Comparison of ENCODE assay signal across 34 cellular contexts in the genomic region with DNA sequence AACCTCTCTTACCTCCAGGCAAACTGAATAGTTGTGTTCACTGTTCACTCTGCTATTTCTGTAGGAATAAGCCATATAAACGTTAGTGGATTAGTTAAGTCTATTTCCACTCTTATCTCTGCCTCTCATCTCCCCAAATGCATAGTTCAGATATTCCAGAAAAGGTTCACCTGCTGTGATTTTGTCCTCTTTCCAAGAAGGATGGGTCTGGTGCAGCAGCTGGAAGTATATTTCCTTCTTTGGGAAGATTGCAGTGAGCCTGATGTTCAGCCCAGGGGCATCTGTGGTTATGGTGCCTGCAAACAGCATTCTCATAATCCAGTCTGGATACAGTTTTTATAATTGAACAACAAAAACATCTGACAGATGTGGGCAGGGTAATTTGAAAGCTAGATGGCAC.
"Had no signal": no experiment of that assay in that cellular context is flagged by ENCODE, and none has a peak within 500 bp of the region (broad histone marks: within the 10 kb centered on the region; RNA-seq: fewer than 3 reads in every experiment).

No MANE protein-coding gene starts in this region.

- DNase-seq: activated CD4-positive, alpha-beta memory T cell treated with anti-CD3 and anti-CD28 coated beads, Interleukin-2, amount 10 ng/mL, durations not matched to agents 7 days and 5 days; activated CD4-positive, alpha-beta T cell treated with anti-CD3 and anti-CD28 coated beads for 1 hour; activated CD4-positive, alpha-beta T cell treated with anti-CD3 and anti-CD28 coated beads for 48 hours; activated CD4-positive, CD25-positive, alpha-beta regulatory T cell; activated CD8-positive, alpha-beta memory T cell treated with anti-CD3 and anti-CD28 coated beads for 24 hours; activated CD8-positive, alpha-beta memory T cell treated with anti-CD3 and anti-CD28 coated beads, Interleukin-2, amount 10 ng/mL, durations not matched to agents 7 days and 5 days; activated CD8-positive, alpha-beta memory T cell treated with anti-CD3 and anti-CD28 coated beads, Interleukin-2, amount 50 U/mL, for 48 hours; activated effector memory CD4-positive, alpha-beta T cell treated with Interleukin-2 at 50 U/mL for 16 hours; activated naive CD4-positive, alpha-beta T cell treated with anti-CD3 and anti-CD28 coated beads, Interleukin-2, amount 10 ng/mL, durations not matched to agents 7 days and 5 days; activated naive CD8-positive, alpha-beta T cell treated with anti-CD3 and anti-CD28 coated beads, Interleukin-2, amount 50 U/mL, for 24 hours; activated T-cell treated with anti-CD3 and anti-CD28 coated beads, Interleukin-2, amount 50 U/mL, for 48 hours; anterior cingulate cortex; brain microvascular endothelial cell; central memory CD4-positive, alpha-beta T cell; NCI-H1092 treated with DMSO at 0.1 percent for 48 hours; NCI-H1694 treated with DMSO at 0.1 percent for 48 hours; NCI-H2029; NCI-H2227 treated with DMSO at 0.1 percent for 48 hours; NCI-H446; NCI-H510A treated with DMSO at 0.1 percent for 48 hours; NCI-H526 treated with DMSO at 0.1 percent for 48 hours; NCI-H82; NK-92 treated with Interleukin-12 subunit alpha and Interleukin-12 subunit beta, amount 100 ng/mL, for 24 hours; PC-3; Peyer's patch; RPMI8226; SHP77 treated with DMSO at 0.1 percent for 48 hours; SW 1271; T-helper 1 cell; T-helper 2 cell; T-helper 9 cell had no signal

- H3K36me3 ChIP-seq: brain microvascular endothelial cell, Peyer's patch, SJSA1, WERI-Rb-1 had no signal

- H3K9me3 ChIP-seq: Peyer's patch had no signal

- H3K4me1 ChIP-seq: Peyer's patch, SJSA1 had no signal

- H3K27ac ChIP-seq: brain microvascular endothelial cell, Peyer's patch, SJSA1, WERI-Rb-1 had no signal

- H3K4me3 ChIP-seq: Peyer's patch, SJSA1 had no signal

- H3K4me3 Mint-ChIP-seq: activated CD4-positive, alpha-beta memory T cell treated with anti-CD3 and anti-CD28 coated beads, Interleukin-2, amount 10 ng/mL, durations not matched to agents 7 days and 5 days; activated CD8-positive, alpha-beta memory T cell treated with anti-CD3 and anti-CD28 coated beads, Interleukin-2, amount 10 ng/mL, durations not matched to agents 7 days and 5 days; activated naive CD4-positive, alpha-beta T cell treated with anti-CD3 and anti-CD28 coated beads, Interleukin-2, amount 10 ng/mL, durations not matched to agents 7 days and 5 days; activated naive CD8-positive, alpha-beta T cell; activated naive CD8-positive, alpha-beta T cell treated with anti-CD3 and anti-CD28 coated beads, Interleukin-2, amount 50 U/mL, for 24 hours had no signal

- H3K9me3 Mint-ChIP-seq: activated CD4-positive, alpha-beta memory T cell treated with anti-CD3 and anti-CD28 coated beads, Interleukin-2, amount 10 ng/mL, durations not matched to agents 7 days and 5 days; activated naive CD4-positive, alpha-beta T cell treated with anti-CD3 and anti-CD28 coated beads, Interleukin-2, amount 10 ng/mL, durations not matched to agents 7 days and 5 days had no signal

- H3K36me3 Mint-ChIP-seq: activated CD8-positive, alpha-beta memory T cell treated with anti-CD3 and anti-CD28 coated beads, Interleukin-2, amount 10 ng/mL, durations not matched to agents 7 days and 5 days; activated naive CD4-positive, alpha-beta T cell treated with anti-CD3 and anti-CD28 coated beads, Interleukin-2, amount 10 ng/mL, durations not matched to agents 7 days and 5 days; activated naive CD8-positive, alpha-beta T cell had no signal

- H3K27ac Mint-ChIP-seq: activated CD4-positive, alpha-beta memory T cell treated with anti-CD3 and anti-CD28 coated beads, Interleukin-2, amount 10 ng/mL, durations not matched to agents 7 days and 5 days; activated CD8-positive, alpha-beta memory T cell treated with anti-CD3 and anti-CD28 coated beads, Interleukin-2, amount 10 ng/mL, durations not matched to agents 7 days and 5 days; activated naive CD4-positive, alpha-beta T cell treated with anti-CD3 and anti-CD28 coated beads, Interleukin-2, amount 10 ng/mL, durations not matched to agents 7 days and 5 days; activated naive CD8-positive, alpha-beta T cell; activated naive CD8-positive, alpha-beta T cell treated with anti-CD3 and anti-CD28 coated beads, Interleukin-2, amount 50 U/mL, for 24 hours had no signal

- H3K27me3 ChIP-seq: brain microvascular endothelial cell, Peyer's patch had no signal

- H3K4me1 Mint-ChIP-seq: activated CD4-positive, alpha-beta memory T cell treated with anti-CD3 and anti-CD28 coated beads, Interleukin-2, amount 10 ng/mL, durations not matched to agents 7 days and 5 days; activated CD8-positive, alpha-beta memory T cell treated with anti-CD3 and anti-CD28 coated beads, Interleukin-2, amount 10 ng/mL, durations not matched to agents 7 days and 5 days; activated naive CD4-positive, alpha-beta T cell treated with anti-CD3 and anti-CD28 coated beads, Interleukin-2, amount 10 ng/mL, durations not matched to agents 7 days and 5 days; activated naive CD8-positive, alpha-beta T cell treated with anti-CD3 and anti-CD28 coated beads, Interleukin-2, amount 50 U/mL, for 24 hours had no signal
